In genomic region chr1:76260279-76260678, GRCh38 we compare ENCODE assay signal across 26 cellular contexts.
A peak's percentile ranks its signal among the peaks of the same experiment; 100 is the strongest.
DNase-seq lines count a peak whose midpoint lies in the region; ATAC-seq lines count a peak whose summit lies in the region.
"Had no signal": no experiment of that assay in that cellular context is flagged by ENCODE, and none has a peak within 500 bp of the region (broad histone marks: within the 10 kb centered on the region; RNA-seq: fewer than 3 reads in every experiment).

No MANE protein-coding gene starts in this region.

- ATAC-seq in T-cell (replicated peaks in 1 of 4): peak; percentile 43 to 67 (median 54)
- ATAC-seq in activated naive CD8-positive, alpha-beta T cell treated with anti-CD3 and anti-CD28 coated beads, Interleukin-2, amount 50 U/mL, for 24 hours: peak; percentile 78
- ATAC-seq in HG02759 (IDR thresholded peaks at IDR 0.05; ENCODE audit: unreplicated experiment): no peak
- ATAC-seq: activated T-helper 17 cell treated with anti-CD3 and anti-CD28 coated beads, Interleukin-2, amount 50 U/mL, for 72 hours; body of pancreas; left ventricle myocardium superior had no signal

- H3K27ac Mint-ChIP-seq in CD4-positive, alpha-beta memory T cell: peak overlapping the region in 3 of 7 donors; percentile 4 to 54 (median 37)
- peak overlapping the region in 1 of 2 donors; percentile 54 for H3K27ac Mint-ChIP-seq in T-cell
- H3K27ac Mint-ChIP-seq in activated naive CD8-positive, alpha-beta T cell treated with anti-CD3 and anti-CD28 coated beads, Interleukin-2, amount 50 U/mL, for 24 hours: peak overlapping the region; percentile 81
- H3K27ac Mint-ChIP-seq: activated T-helper 17 cell treated with anti-CD3 and anti-CD28 coated beads, Interleukin-2, amount 50 U/mL, for 72 hours; HFFc6; mesothelial cell of epicardium had no signal

- peaks cover 0 to 2% (median 0%) of the 10 kb centered on the region in 8 donors for H3K9me3 Mint-ChIP-seq in CD4-positive, alpha-beta memory T cell
- H3K9me3 Mint-ChIP-seq in T-cell: peaks cover 0 to 3% (median 0%) of the 10 kb centered on the region in 3 donors
- no peaks in the 10 kb centered on the region for H3K9me3 Mint-ChIP-seq in activated naive CD8-positive, alpha-beta T cell treated with anti-CD3 and anti-CD28 coated beads, Interleukin-2, amount 50 U/mL, for 24 hours
- H3K9me3 Mint-ChIP-seq: HFFc6 had no signal

- H3K27me3 Mint-ChIP-seq in CD4-positive, alpha-beta memory T cell: no peaks in the 10 kb centered on the region
- H3K27me3 Mint-ChIP-seq in T-cell: no peaks in the 10 kb centered on the region
- no peaks in the 10 kb centered on the region for H3K27me3 Mint-ChIP-seq in activated naive CD8-positive, alpha-beta T cell treated with anti-CD3 and anti-CD28 coated beads, Interleukin-2, amount 50 U/mL, for 24 hours
- H3K27me3 Mint-ChIP-seq: activated CD4-positive, alpha-beta T cell treated with anti-CD3 and anti-CD28 coated beads, Interleukin-2, amount 10 ng/mL, durations not matched to agents 24 days and 14 days; activated T-helper 17 cell treated with anti-CD3 and anti-CD28 coated beads, Interleukin-2, amount 50 U/mL, for 72 hours; naive B cell had no signal

- H3K9me3 ChIP-seq in CD4-positive, alpha-beta memory T cell (ENCODE audit: control insufficient read depth in 1 of 2, low read length in 2 of 2): no peaks in the 10 kb centered on the region
- H3K9me3 ChIP-seq: adrenal gland, body of pancreas, prostate gland, thoracic aorta had no signal

- DNase-seq in AML-193 (lab: John Stamatoyannopoulos, UW): peak; percentile 67 to 70
- peak in 3 of 5 donors; percentile 10 to 19 (median 10) for DNase-seq in CD4-positive, alpha-beta memory T cell
- DNase-seq in T-cell: no peak
- no peak for DNase-seq in activated naive CD8-positive, alpha-beta T cell treated with anti-CD3 and anti-CD28 coated beads, Interleukin-2, amount 50 U/mL, for 24 hours
- no peak for DNase-seq in GM03348 (ENCODE audit: low spot score)
- DNase-seq in cerebellar nuclear complex (lab: John Stamatoyannopoulos, UW): no peak
- DNase-seq in NCI-H1105 (lab: John Stamatoyannopoulos, UW): no peak
- DNase-seq: activated CD4-positive, alpha-beta T cell treated with anti-CD3 and anti-CD28 coated beads, Interleukin-2, amount 10 ng/mL, durations not matched to agents 24 days and 14 days; adrenal gland; body of pancreas; HFFc6; left ventricle myocardium superior; naive B cell; NCI-H1092 treated with DMSO at 0.1 percent for 48 hours; NCI-H1930; NCI-H526 treated with DMSO at 0.1 percent for 48 hours; nucleus accumbens; RPMI8226; stimulated activated naive CD4-positive, alpha-beta T cell treated with Interleukin-2 at 50 U/mL for 16 hours; WERI-Rb-1 had no signal

- H3K4me3 ChIP-seq in CD4-positive, alpha-beta memory T cell (ENCODE audit: low read length in 2 of 2): no peak overlapping the region
- H3K4me3 ChIP-seq: adrenal gland, body of pancreas, prostate gland, thoracic aorta had no signal

- no peaks in the 10 kb centered on the region for H3K36me3 ChIP-seq in CD4-positive, alpha-beta memory T cell (ENCODE audit: insufficient read depth, low read length)
- H3K36me3 ChIP-seq: adrenal gland, prostate gland, thoracic aorta, WERI-Rb-1 had no signal

- peak overlapping the region in 4 of 8 donors; percentile 5 to 45 (median 24) for H3K4me3 Mint-ChIP-seq in CD4-positive, alpha-beta memory T cell
- H3K4me3 Mint-ChIP-seq in T-cell: peak overlapping the region in 1 of 3 donors; percentile 14
- H3K4me3 Mint-ChIP-seq in activated naive CD8-positive, alpha-beta T cell treated with anti-CD3 and anti-CD28 coated beads, Interleukin-2, amount 50 U/mL, for 24 hours: no peak overlapping the region
- H3K4me3 Mint-ChIP-seq: activated CD4-positive, alpha-beta T cell treated with anti-CD3 and anti-CD28 coated beads, Interleukin-2, amount 10 ng/mL, durations not matched to agents 24 days and 14 days; activated T-helper 17 cell treated with anti-CD3 and anti-CD28 coated beads, Interleukin-2, amount 50 U/mL, for 72 hours; HFFc6; mesothelial cell of epicardium; naive B cell had no signal

- intact Hi-C loops in CD4-positive, alpha-beta memory T cell (cut with micrococcal nuclease): no loop called here

- POLR2A ChIA-PET in CD4-positive, alpha-beta memory T cell (lab: Charles Lee; ENCODE audit: partially characterized antibody): interaction anchor here (1.0 kb wide), 1 partner anchor 25 kb away, joined by 3 read pairs; no protein-coding TSS in a partner anchor
- POLR2A ChIA-PET in T-cell (lab: Charles Lee): interaction anchor here in 1 of 2 donors (0.6 kb wide), 1 partner anchor 531 kb away, joined by 12 read pairs; no protein-coding TSS in a partner anchor

- H3K4me1 ChIP-seq in CD4-positive, alpha-beta memory T cell (ENCODE audit: insufficient read depth, low read length): peaks cover 28% of the 10 kb centered on the region
- H3K4me1 ChIP-seq: adrenal gland, body of pancreas, prostate gland had no signal

- no peaks in the 10 kb centered on the region for H3K27me3 ChIP-seq in CD4-positive, alpha-beta memory T cell (ENCODE audit: insufficient read depth, low read length)
- H3K27me3 ChIP-seq: adrenal gland, body of pancreas had no signal

- CTCF ChIA-PET in CD4-positive, alpha-beta memory T cell (lab: Charles Lee; ENCODE audit: partially characterized antibody): no interaction called here
- CTCF ChIA-PET in T-cell (lab: Charles Lee): interaction anchor here in 1 of 2 donors (0.6 to 1.0 kb wide), 2 partner anchors 10 to 58 kb away, joined by 3 to 4 read pairs; no protein-coding TSS in a partner anchor

- H3K4me1 Mint-ChIP-seq in CD4-positive, alpha-beta memory T cell: peaks cover 16 to 34% (median 29%) of the 10 kb centered on the region in 4 donors
- H3K4me1 Mint-ChIP-seq in T-cell: peaks cover 48 to 74% (median 59%) of the 10 kb centered on the region in 3 donors
- H3K4me1 Mint-ChIP-seq in activated naive CD8-positive, alpha-beta T cell treated with anti-CD3 and anti-CD28 coated beads, Interleukin-2, amount 50 U/mL, for 24 hours: peaks cover 51% of the 10 kb centered on the region

- H3K36me3 Mint-ChIP-seq in CD4-positive, alpha-beta memory T cell: no peaks in the 10 kb centered on the region
- H3K36me3 Mint-ChIP-seq in T-cell: no peaks in the 10 kb centered on the region
- no peaks in the 10 kb centered on the region for H3K36me3 Mint-ChIP-seq in activated naive CD8-positive, alpha-beta T cell treated with anti-CD3 and anti-CD28 coated beads, Interleukin-2, amount 50 U/mL, for 24 hours (ENCODE audit: low read depth)

- H3K27ac ChIP-seq in CD4-positive, alpha-beta memory T cell (ENCODE audit: low read depth, low read length): no peak overlapping the region
- H3K27ac ChIP-seq: adrenal gland, body of pancreas, C4-2B, prostate gland, thoracic aorta, WERI-Rb-1 had no signal

Comparison
In these comparisons a context has a peak if more than half of its experiments do, and no peak if none do; other contexts are left out.
1. DNase-seq: peak in AML-193 (2 of 2) and CD4-positive, alpha-beta memory T cell (3 of 5); none in T-cell (0 of 34), activated naive CD8-positive, alpha-beta T cell treated with anti-CD3 and anti-CD28 coated beads, Interleukin-2, amount 50 U/mL, for 24 hours (single experiment), GM03348 (single experiment), cerebellar nuclear complex (0 of 2) and NCI-H1105 (single experiment).